In genomic region chr2:207734264-207734635, GRCh38 we compare ENCODE assay signal across 8 cellular contexts. TPM values are rescaled to one million over a fixed set of nuclear protein-coding genes. Genes with fewer than 3 reads are reported as not detected.
DNase-seq lines count a peak whose midpoint lies in the region; ATAC-seq and TF ChIP-seq lines count a peak whose summit lies in the region.

No MANE protein-coding gene starts in this region.

- peaks cover 0 to 58% (median 17%) of the 10 kb centered on the region in 9 donors for H3K36me3 ChIP-seq in heart left ventricle
- H3K36me3 ChIP-seq in SK-N-SH (replicated peaks in 1 of 2; ENCODE audit: control insufficient read depth in 1 of 2, insufficient read depth in 2 of 2, low read length in 1 of 2) = peaks cover 12 to 32% of the 10 kb centered on the region in 2 experiments
- peaks cover 18% of the 10 kb centered on the region for H3K36me3 ChIP-seq in left ventricle myocardium inferior

- H3K27ac Mint-ChIP-seq in stimulated activated naive CD8-positive, alpha-beta T cell treated with anti-CD3 and anti-CD28 coated beads, Interleukin-15, amount 100 ng/mL, for 72 hours = no peak overlapping the region

- POLR2A ChIA-PET in SK-N-SH (lab: Yijun Ruan, JAX) = no interaction called here

- peak; percentile 72 for TF ChIP-seq RAD21 in SK-N-SH (IDR thresholded peaks at IDR 0.05; ENCODE audit: low read length)

- CTCF ChIA-PET in SK-N-SH (lab: Yijun Ruan, JAX) = interaction anchor here (0.7 to 2.3 kb wide), 14 partner anchors 9 to 338 kb away, joined by 3 to 13 read pairs (median 4); no protein-coding TSS in a partner anchor

- DNase-seq in heart left ventricle (no peak), cardiac septum (ENCODE audit: low spot score) (no peak), SK-N-SH (peak; percentile 16), left ventricle myocardium inferior (no peak)
- DNase-seq in stimulated activated naive CD8-positive, alpha-beta T cell treated with anti-CD3 and anti-CD28 coated beads, Interleukin-15, amount 100 ng/mL, for 72 hours = no peak

- H3K27ac ChIP-seq in heart left ventricle = no peak overlapping the region
- H3K27ac ChIP-seq in SK-N-SH (ENCODE audit: low read depth in 2 of 2, low read length in 1 of 2) = no peak overlapping the region
- H3K27ac ChIP-seq in left ventricle myocardium inferior (replicated peaks) = no peak overlapping the region

- H3K9me3 Mint-ChIP-seq in stimulated activated naive CD8-positive, alpha-beta T cell treated with anti-CD3 and anti-CD28 coated beads, Interleukin-15, amount 100 ng/mL, for 72 hours = no peaks in the 10 kb centered on the region

- no peaks in the 10 kb centered on the region for H3K27me3 ChIP-seq in heart left ventricle
- H3K27me3 ChIP-seq in SK-N-SH (ENCODE audit: insufficient read depth) = no peaks in the 10 kb centered on the region
- no peaks in the 10 kb centered on the region for H3K27me3 ChIP-seq in left ventricle myocardium inferior (ENCODE audit: low read depth)

- no peak for TF ChIP-seq EP300 in SK-N-SH (IDR thresholded peaks at IDR 0.05; ENCODE audit: borderline replicate concordance in 1 of 2, low read depth in 1 of 2, low read length in 1 of 2)

- ATAC-seq in heart left ventricle = peak; percentile 59 to 81 (median 70)
- no peak for ATAC-seq in GM21390 (IDR thresholded peaks at IDR 0.05; ENCODE audit: unreplicated experiment)
- ATAC-seq in HG02678 (IDR thresholded peaks at IDR 0.05; ENCODE audit: unreplicated experiment) = no peak
- no peak for ATAC-seq in HG02852 (IDR thresholded peaks at IDR 0.05; ENCODE audit: unreplicated experiment)
- no peak for ATAC-seq in stimulated activated naive CD8-positive, alpha-beta T cell treated with anti-CD3 and anti-CD28 coated beads, Interleukin-15, amount 100 ng/mL, for 72 hours

- H3F3A ChIP-seq in SK-N-SH (replicated peaks; ENCODE audit: insufficient read depth) = peaks cover 7% of the 10 kb centered on the region

- H3K4me1 Mint-ChIP-seq in stimulated activated naive CD8-positive, alpha-beta T cell treated with anti-CD3 and anti-CD28 coated beads, Interleukin-15, amount 100 ng/mL, for 72 hours = no peaks in the 10 kb centered on the region

- H3K9ac ChIP-seq in SK-N-SH = no peak overlapping the region

- H2AFZ ChIP-seq in SK-N-SH (ENCODE audit: low read depth) = no peak overlapping the region

- 33 to 42% (median 39%) methylated on average over 3 of the region's 3 CpGs for WGBS in heart left ventricle, 4 donors
- 48% methylated on average over 3 of the region's 3 CpGs for WGBS in SK-N-SH (ENCODE audit: low lambda C conversion rate)

- H3K9me2 ChIP-seq in SK-N-SH = no peaks in the 10 kb centered on the region

- TF ChIP-seq CTCF in heart left ventricle (IDR thresholded peaks at IDR 0.05) (peak; percentile 22 to 56 (median 38)), SK-N-SH (IDR thresholded peaks at IDR 0.05) (peak; percentile 64), left ventricle myocardium inferior (IDR thresholded peaks at IDR 0.05; ENCODE audit: borderline replicate concordance) (peak; percentile 57)

- no peak overlapping the region for H3K4me2 ChIP-seq in SK-N-SH

- H3K4me1 ChIP-seq in heart left ventricle (no peaks in the 10 kb centered on the region), SK-N-SH (ENCODE audit: control insufficient read depth in 1 of 2, insufficient read depth in 2 of 2, low read depth in 1 of 2, low read length in 1 of 2) (no peaks in the 10 kb centered on the region), left ventricle myocardium inferior (no peaks in the 10 kb centered on the region)

- no peak overlapping the region for H3K4me3 Mint-ChIP-seq in stimulated activated naive CD8-positive, alpha-beta T cell treated with anti-CD3 and anti-CD28 coated beads, Interleukin-15, amount 100 ng/mL, for 72 hours

- H4K20me1 ChIP-seq in SK-N-SH (ENCODE audit: insufficient read depth) = no peaks in the 10 kb centered on the region

- H3K4me3 ChIP-seq in heart left ventricle (no peak overlapping the region), SK-N-SH (ENCODE audit: low read depth in 2 of 2, low read length in 1 of 2) (no peak overlapping the region), left ventricle myocardium inferior (no peak overlapping the region)

- intact Hi-C loops in heart left ventricle (cut with DNase I) = loop anchor here in 4 of 10 donors (5.0 to 10.0 kb wide), 3 partner anchors 99 to 209 kb away; partner anchors contain the start of genes METTL21A (in 2 of the 4) and CREB1 (in 1 of the 4)
- intact Hi-C loops in cardiac septum (cut with DNase I) = loop anchor here (10.0 kb wide), 1 partner anchor 1039 kb away; no protein-coding TSS in a partner anchor
- intact Hi-C loops in left ventricle myocardium inferior (cut with micrococcal nuclease) = no loop called here

- no peaks in the 10 kb centered on the region for H3K27me3 Mint-ChIP-seq in stimulated activated naive CD8-positive, alpha-beta T cell treated with anti-CD3 and anti-CD28 coated beads, Interleukin-15, amount 100 ng/mL, for 72 hours

- H3K79me2 ChIP-seq in SK-N-SH (ENCODE audit: insufficient read depth) = peaks cover 4% of the 10 kb centered on the region; the same call in 1 of the 2 replicates

- no peak for TF ChIP-seq POLR2A in heart left ventricle (IDR thresholded peaks at IDR 0.05)

- H3K9me3 ChIP-seq in heart left ventricle = no peaks in the 10 kb centered on the region
- no peaks in the 10 kb centered on the region for H3K9me3 ChIP-seq in SK-N-SH
- no peaks in the 10 kb centered on the region for H3K9me3 ChIP-seq in left ventricle myocardium inferior (replicated peaks)

TF ChIP-seq in SK-N-SH, 30 proteins besides CTCF, POLR2A, EP300 and RAD21:
- TF ChIP-seq GATA2 (CRISPR knock-in tag; IDR thresholded peaks at IDR 0.05) (no peak), SMC3 (IDR thresholded peaks at IDR 0.05; ENCODE audit: low read depth, low read length) (peak; percentile 59), SIN3A (IDR thresholded peaks at IDR 0.05; ENCODE audit: borderline replicate concordance, low read depth, low read length) (no peak)
TF ChIP-seq in SK-N-SH: peak in this region for 1.

RNA-seq across cellular contexts. Expression of gene CCNYL1, which starts 22.8 kb away (rescaled TPM):
- total RNA-seq in heart left ventricle (10 to 100 TPM in 5 of 9 donors, 1 to 10 TPM in 4; 4.5 to 17.5 (median 10.9) TPM), cardiac septum (12.0 TPM), left ventricle myocardium inferior (7.6 TPM)
- polyA plus RNA-seq in heart left ventricle (10 to 100 TPM in 1 of 2 donors, 1 to 10 TPM in 1; 3.9 to 11.1 TPM), SK-N-SH (2012; rRNA removed) (8.7 and 10.0 TPM in 2 replicates)
- polyA plus RNA-seq in SK-N-SH (2012; cell fraction: cytosol; rRNA removed) = 12.3 and 13.0 TPM in 2 replicates
- 9.4 and 13.2 TPM in 2 replicates for polyA plus RNA-seq in SK-N-SH (2012; cell fraction: nucleus; rRNA removed)

RNA-seq across cellular contexts. Expression of gene FZD5, which starts 35.5 kb away (rescaled TPM):
- total RNA-seq in heart left ventricle = 1 to 10 TPM; 3.3 to 8.7 (median 4.5) TPM
- 1 to 10 TPM in 1 of 2 donors, under 1 TPM in 1; 0.95 to 4.6 TPM for polyA plus RNA-seq in heart left ventricle
- total RNA-seq in cardiac septum = 3.7 TPM
- polyA plus RNA-seq in SK-N-SH (2012; rRNA removed) = 0.52 and 0.72 TPM in 2 replicates
- 0.66 and 0.72 TPM in 2 replicates for polyA plus RNA-seq in SK-N-SH (2012; cell fraction: cytosol; rRNA removed)
- 0.41 and 0.66 TPM in 2 replicates for polyA plus RNA-seq in SK-N-SH (2012; cell fraction: nucleus; rRNA removed)
- 3.2 TPM for total RNA-seq in left ventricle myocardium inferior

Comparison
In these comparisons a context has a peak if more than half of its experiments do, and no peak if none do; other contexts are left out.
1. ATAC-seq: peak in heart left ventricle (4 of 4); none in GM21390 (single experiment), HG02678 (single experiment), HG02852 (single experiment) and stimulated activated naive CD8-positive, alpha-beta T cell treated with anti-CD3 and anti-CD28 coated beads, Interleukin-15, amount 100 ng/mL, for 72 hours (single experiment).
2. Peak in every context shown above with its lines, with median percentiles within 50 percentile points of each other: CTCF ChIP-seq.